Comparison of ENCODE assay signal across 16 cellular contexts in genomic region chr2:9377461-9378097, GRCh38. TPM values are rescaled to one million over a fixed set of nuclear protein-coding genes. Genes with fewer than 3 reads are reported as not detected.
A peak's percentile ranks its signal among the peaks of the same experiment; 100 is the strongest.
DNase-seq lines count a peak whose midpoint lies in the region; ATAC-seq and TF ChIP-seq lines count a peak whose summit lies in the region.
"Had no signal": no experiment of that assay in that cellular context is flagged by ENCODE, and none has a peak within 500 bp of the region (broad histone marks: within the 10 kb centered on the region; RNA-seq: fewer than 3 reads in every experiment).

No MANE protein-coding gene starts in this region.

- H3K27me3 Mint-ChIP-seq in brain, result no peaks in the 10 kb centered on the region

- CTCF ChIA-PET in IMR-90 (lab: Yijun Ruan, JAX), result no interaction called here

- peak overlapping the region; percentile 92 for H3K4ac ChIP-seq in IMR-90 (ENCODE audit: low read depth, low read length)

- peak overlapping the region; percentile 42; the same call in 1 of the 2 replicates for H3K56ac ChIP-seq in IMR-90 (ENCODE audit: extremely low read depth, insufficient read depth, low read length)

- H3K4me1 Mint-ChIP-seq in brain, result peaks cover 23% of the 10 kb centered on the region
- H3K4me1 Mint-ChIP-seq: CD8-positive, alpha-beta memory T cell; immature natural killer cell had no signal

- WGBS in IMR-90 (ENCODE audit: extremely low coverage in 2 of 2, insufficient read length in 1 of 2), 2 experiments, result 69% methylated on average over 3 of the region's 9 CpGs; no CpG with 5 or more reads in 1 of the 2 experiments
- WGBS in lung, 2 donors, result 55 to 71% methylated on average over 9 of the region's 9 CpGs
- WGBS in thyroid gland, 2 donors, result 86 to 88% methylated on average over 9 of the region's 9 CpGs
- 55 to 68% methylated on average over 9 of the region's 9 CpGs for WGBS in aorta, 2 donors

- no peak overlapping the region for H3K4me3 ChIP-seq in IMR-90 (ENCODE audit: insufficient read depth, low read depth, low read length)
- H3K4me3 ChIP-seq in lung, result no peak overlapping the region
- no peak overlapping the region for H3K4me3 ChIP-seq in thyroid gland (replicated peaks in 1 of 3)
- no peak overlapping the region for H3K4me3 ChIP-seq in aorta (ENCODE audit: low read length in 2 of 2)

- peak overlapping the region; percentile 87 for H2BK120ac ChIP-seq in IMR-90 (ENCODE audit: low read depth, low read length)

- no peak overlapping the region for H3K4me2 ChIP-seq in IMR-90 (ENCODE audit: low read depth, low read length)

- peaks cover 24 to 70% of the 10 kb centered on the region in 2 experiments for H3K79me1 ChIP-seq in IMR-90 (ENCODE audit: low read depth in 1 of 2, low read length in 2 of 2)

- dilution Hi-C loops in IMR-90 (cut with HindIII; ENCODE audit: low sequenced_read_pairs, unreplicated experiment), result no loop called here

- H3K27me3 ChIP-seq in IMR-90 (ENCODE audit: control insufficient read depth, insufficient read depth, low read length), result no peaks in the 10 kb centered on the region
- no peaks in the 10 kb centered on the region for H3K27me3 ChIP-seq in lung (ENCODE audit: control insufficient read depth, insufficient read depth)
- H3K27me3 ChIP-seq in thyroid gland, result no peaks in the 10 kb centered on the region
- no peaks in the 10 kb centered on the region for H3K27me3 ChIP-seq in aorta (ENCODE audit: control insufficient read depth in 1 of 2, insufficient read depth in 2 of 2, low read length in 1 of 2)

- in situ Hi-C loops in IMR-90 (cut with MboI; ENCODE audit: low sequenced_read_pairs), result loop anchor here (10.0 kb wide), 1 partner anchor 233 kb away; no protein-coding TSS in a partner anchor

- POLR2A ChIA-PET in IMR-90 (lab: Charles Lee; ENCODE audit: unreplicated experiment), result no interaction called here

- BruUV-seq in IMR-90 (replicated peaks; lab: Mats Ljungman, UMichigan), result no TSS peak

- no peak overlapping the region for H3K18ac ChIP-seq in IMR-90 (ENCODE audit: low read depth, low read length)

- peak overlapping the region; percentile 79 for H4K91ac ChIP-seq in IMR-90 (ENCODE audit: insufficient read depth, low read depth, low read length)

- peaks cover 75% of the 10 kb centered on the region for H3K36me3 Mint-ChIP-seq in brain
- H3K36me3 Mint-ChIP-seq: CD8-positive, alpha-beta memory T cell; IgD-negative memory B cell; immature natural killer cell had no signal

- H3K4me3 Mint-ChIP-seq in brain, result no peak overlapping the region
- H3K4me3 Mint-ChIP-seq: CD8-positive, alpha-beta memory T cell; IgD-negative memory B cell; immature natural killer cell; stimulated activated naive B cell treated with anti-CD40 and anti-IgM and Interleukin-4, amounts not matched to agents 10 μg/mL and 1 μg/mL and 100 μg/mL, for 72 hours had no signal

- H3K9me1 ChIP-seq in IMR-90 (ENCODE audit: insufficient read depth, low read length), result peaks cover 26% of the 10 kb centered on the region

- H2AK5ac ChIP-seq in IMR-90 (ENCODE audit: low read depth, low read length), result peak overlapping the region; percentile 85; the same call in 1 of the 2 replicates

- peak overlapping the region; percentile 36; the same call in 1 of the 2 replicates for H3K23ac ChIP-seq in IMR-90 (ENCODE audit: low read depth, low read length)

- H3K36me3 ChIP-seq in IMR-90 (ENCODE audit: control insufficient read depth, insufficient read depth, low read length) (peaks cover 29% of the 10 kb centered on the region), lung (ENCODE audit: control insufficient read depth in 2 of 2, insufficient read depth in 2 of 2, low read length in 2 of 2) (peaks cover 0 to 23% of the 10 kb centered on the region in 2 donors), thyroid gland (peaks cover 0 to 14% of the 10 kb centered on the region in 2 donors), aorta (ENCODE audit: control insufficient read depth in 1 of 2, insufficient read depth in 2 of 2, low read length in 1 of 2) (no peaks in the 10 kb centered on the region)

- H4K20me1 ChIP-seq in IMR-90 (ENCODE audit: insufficient read depth, low read length), result peaks cover 8% of the 10 kb centered on the region; the same call in 1 of the 2 replicates

- no peaks in the 10 kb centered on the region for H3K9me3 Mint-ChIP-seq in brain
- H3K9me3 Mint-ChIP-seq: CD8-positive, alpha-beta memory T cell; IgD-negative memory B cell; immature natural killer cell; stimulated activated naive B cell treated with anti-CD40 and anti-IgM and Interleukin-4, amounts not matched to agents 10 μg/mL and 1 μg/mL and 100 μg/mL, for 72 hours had no signal

- H2BK15ac ChIP-seq in IMR-90 (ENCODE audit: low read depth, low read length), result peak overlapping the region; percentile 82; the same call in 1 of the 3 replicates

- TF ChIP-seq CTCF in IMR-90 (conservative IDR thresholded peaks at IDR 0.05; ENCODE audit: low read depth, low read length) (no peak), brain (conservative IDR thresholded peaks at IDR 0.05) (no peak), lung (IDR thresholded peaks at IDR 0.05; ENCODE audit: control extremely low read depth, extremely low read depth) (no peak), thyroid gland (IDR thresholded peaks at IDR 0.05) (no peak)

- DNase-seq in IMR-90 (no peak), lung (ENCODE audit: low spot score) (no peak), thyroid gland (no peak), activated gamma-delta T cell (lab: John Stamatoyannopoulos, UW) (no peak), aorta (no peak)
- no peak for DNase-seq in activated CD4-positive, alpha-beta T cell treated with anti-CD3 and anti-CD28 coated beads, Interleukin-2, amount 50 U/mL, for 1 hour
- DNase-seq: activated CD8-positive, alpha-beta memory T cell treated with anti-CD3 and anti-CD28 coated beads for 24 hours; activated naive CD4-positive, alpha-beta T cell treated with Interleukin-2 at 50 U/mL for 16 hours; CD8-positive, alpha-beta memory T cell; GF-D8; immature natural killer cell; NCI-H510A; stimulated activated CD4-positive, alpha-beta T cell treated with anti-CD3 and anti-CD28 coated beads, Interleukin-4, amount 100 ng/mL, for 24 hours; stimulated activated naive B cell treated with anti-CD40 and anti-IgM and Interleukin-4, amounts not matched to agents 10 μg/mL and 1 μg/mL and 100 μg/mL, for 72 hours had no signal

- H2AK9ac ChIP-seq in IMR-90 (replicated peaks; ENCODE audit: low read depth, low read length, poor library complexity), result peak overlapping the region; percentile 94

- TF ChIP-seq RAD21 in IMR-90 (IDR thresholded peaks at IDR 0.05; ENCODE audit: low read length), result no peak

- peak overlapping the region; percentile 60 to 85; a peak in 3 of 4 replicates for H4K8ac ChIP-seq in IMR-90 (ENCODE audit: low read depth in 2 of 2, low read length in 2 of 2)

- H2BK5ac ChIP-seq in IMR-90 (ENCODE audit: low read depth, low read length, poor library complexity, severe bottlenecking), result peak overlapping the region; percentile 64

- H2AFZ ChIP-seq in IMR-90 (replicated peaks; ENCODE audit: low read length, poor library complexity), result peak overlapping the region; percentile 23

- H2BK20ac ChIP-seq in IMR-90 (ENCODE audit: low read depth, low read length), result peak overlapping the region; percentile 15

- intact Hi-C loops in IMR-90 (cut with micrococcal nuclease), result no loop called here
- intact Hi-C loops in thyroid gland (cut with DNase I), result no loop called here
- intact Hi-C loops in aorta (cut with DNase I), result no loop called here

- H4K5ac ChIP-seq in IMR-90 (ENCODE audit: low read depth, low read length), result peak overlapping the region; percentile 46; the same call in 1 of the 2 replicates

- H3K27ac Mint-ChIP-seq in brain, result peak overlapping the region in 3 of 5 experiments; percentile 32 to 87 (median 47)
- H3K27ac Mint-ChIP-seq: CD8-positive, alpha-beta memory T cell; IgD-negative memory B cell; immature natural killer cell had no signal

- ATAC-seq in IMR-90 (ENCODE audit: low read depth) (no peak), lung (ENCODE audit: insufficient read depth, low FRiP score) (no peak), aorta (ENCODE audit: low FRiP score) (no peak)
- ATAC-seq: stimulated activated naive B cell treated with anti-CD40 and anti-IgM and Interleukin-4, amounts not matched to agents 10 μg/mL and 1 μg/mL and 100 μg/mL, for 72 hours had no signal

- 0 out of 2 replicates have a peak overlapping the region, but pooled peaks have one; percentile 33 for H3K9ac ChIP-seq in IMR-90 (ENCODE audit: low read depth, low read length)

- H3K4me1 ChIP-seq in IMR-90 (ENCODE audit: control insufficient read depth, insufficient read depth, low read length) (peaks cover 31% of the 10 kb centered on the region), lung (ENCODE audit: control insufficient read depth in 2 of 2, insufficient read depth in 2 of 2, low read length in 2 of 2) (no peaks in the 10 kb centered on the region), thyroid gland (peaks cover 20 to 27% of the 10 kb centered on the region in 2 donors), aorta (ENCODE audit: control insufficient read depth in 1 of 2, insufficient read depth in 2 of 2, low read length in 2 of 2) (no peaks in the 10 kb centered on the region)

- H3K9me3 ChIP-seq in IMR-90 (ENCODE audit: control insufficient read depth, insufficient read depth, low read length), result no peaks in the 10 kb centered on the region
- no peaks in the 10 kb centered on the region for H3K9me3 ChIP-seq in lung (ENCODE audit: control insufficient read depth in 2 of 2, insufficient read depth in 1 of 2, low read length in 1 of 2)
- no peaks in the 10 kb centered on the region for H3K9me3 ChIP-seq in thyroid gland
- no peaks in the 10 kb centered on the region for H3K9me3 ChIP-seq in aorta (ENCODE audit: control insufficient read depth, low read length)

- H3K14ac ChIP-seq in IMR-90 (replicated peaks; ENCODE audit: low read depth, low read length), result peak overlapping the region; percentile 14

- H3K27ac ChIP-seq in IMR-90 (ENCODE audit: insufficient read depth, low read length) (peak overlapping the region; percentile 85), lung (ENCODE audit: low read depth in 1 of 2, low read length in 1 of 2) (peak overlapping the region; percentile 29 to 61), thyroid gland (peak overlapping the region; percentile 32 to 76 (median 57)), aorta (ENCODE audit: low read depth in 1 of 2, low read length in 2 of 2) (peak overlapping the region in 1 of 2 donors; percentile 34)

- no peak for TF ChIP-seq POLR2A in IMR-90 (IDR thresholded peaks at IDR 0.05; ENCODE audit: low read depth, low read length)
- no peak for TF ChIP-seq POLR2A in thyroid gland (IDR thresholded peaks at IDR 0.05)

RNA-seq across cellular contexts. Expression of gene ITGB1BP1, which starts 45.7 kb away (rescaled TPM):
- total RNA-seq in IMR-90 (2012; rRNA removed) (48.6 and 61.1 TPM in 2 replicates), lung (10 to 100 TPM; 32.4 to 75.6 TPM), thyroid gland (10 to 100 TPM; 39.4 to 73.4 (median 45.8) TPM), aorta (100 to 1,000 TPM; 112 to 121 TPM)
- polyA plus RNA-seq in IMR-90 (2012; rRNA removed) (88.1 and 93.9 TPM in 2 replicates), brain (ENCODE audit: insufficient read depth, low read depth, low replicate concordance) (64.5 TPM), lung (100 to 1,000 TPM in 1 of 2 donors, 10 to 100 TPM in 1; 49.7 to 100 TPM), aorta (100 to 1,000 TPM; 151 to 168 TPM)
- polyA plus RNA-seq in IMR-90 (2012; cell fraction: cytosol; rRNA removed), result 28.5 and 49.7 TPM in 2 replicates
- polyA plus RNA-seq in IMR-90 (2012; cell fraction: nucleus; rRNA removed; ENCODE audit: low replicate concordance), result 30.7 and 134 TPM in 2 replicates

RNA-seq across cellular contexts. Expression of gene CPSF3, which starts 45.9 kb away (rescaled TPM):
- total RNA-seq in IMR-90 (2012; rRNA removed), result 64.5 and 72.8 TPM in 2 replicates
- 24.7 and 29.2 TPM in 2 replicates for polyA plus RNA-seq in IMR-90 (2012; rRNA removed)
- polyA plus RNA-seq in IMR-90 (2012; cell fraction: cytosol; rRNA removed), result 3.7 and 6.6 TPM in 2 replicates
- 2.8 and 28.8 TPM in 2 replicates for polyA plus RNA-seq in IMR-90 (2012; cell fraction: nucleus; rRNA removed; ENCODE audit: low replicate concordance)
- 24.1 TPM for polyA plus RNA-seq in brain (ENCODE audit: insufficient read depth, low read depth, low replicate concordance)
- total RNA-seq in lung, result 10 to 100 TPM; 23.7 to 25.9 TPM
- 10 to 100 TPM; 15.6 to 17.8 TPM for polyA plus RNA-seq in lung
- total RNA-seq in thyroid gland, result 10 to 100 TPM; 21.7 to 33.6 (median 29.1) TPM
- 10 to 100 TPM; 16.2 to 20.4 TPM for total RNA-seq in aorta
- polyA plus RNA-seq in aorta, result 10 to 100 TPM; 12.9 to 13.2 TPM
